Comparison of ENCODE assay signal across 1 cellular context in the genomic region with DNA sequence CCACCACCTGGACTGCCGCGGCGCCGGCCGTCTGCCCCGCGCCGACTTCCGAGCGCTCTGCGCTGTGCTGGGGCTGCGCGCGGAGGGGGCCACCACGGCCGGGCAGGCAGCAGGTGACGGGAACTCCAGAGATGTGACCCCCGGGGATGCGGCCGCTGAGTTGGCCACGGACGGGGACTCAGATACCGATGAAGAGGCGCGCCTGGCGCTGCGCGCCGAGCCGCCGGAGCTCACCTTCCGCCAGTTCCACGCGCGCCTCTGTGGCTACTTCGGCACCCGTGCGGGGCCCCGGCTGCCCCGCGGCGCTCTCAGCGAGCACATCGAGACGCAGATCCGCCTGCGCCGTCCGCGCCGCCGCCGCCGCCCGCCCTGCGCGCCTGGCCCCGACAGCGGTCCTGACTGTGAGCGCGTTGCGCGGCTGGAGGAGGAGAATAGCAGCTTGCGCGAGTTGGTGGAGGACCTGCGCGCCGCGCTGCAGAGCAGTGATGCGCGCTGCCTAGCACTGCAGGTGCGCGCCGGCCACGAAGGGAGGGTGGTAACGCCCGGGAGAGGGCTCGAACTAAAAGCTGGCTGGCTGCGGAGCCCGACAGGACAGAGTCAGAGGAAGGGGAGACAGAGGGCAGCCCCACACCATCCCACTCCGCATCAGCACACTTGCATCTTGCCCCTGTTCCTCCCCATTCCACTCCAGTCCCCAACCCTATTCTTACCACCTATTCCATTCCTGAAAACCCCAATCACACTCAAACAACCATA.
TF ChIP-seq lines count a peak whose summit lies in the region.

No MANE protein-coding gene starts in this region.

TF ChIP-seq in SK-N-SH treated with all-trans-retinoic acid at 6 μM for 48 hours, 23 proteins besides CTCF, POLR2A, EP300 and RAD21 (continued from another document):
- TF ChIP-seq BACH2 (CRISPR knock-in tag; IDR thresholded peaks at IDR 0.05; ENCODE audit: borderline replicate concordance) (no peak), ZFP30 (CRISPR knock-in tag; IDR thresholded peaks at IDR 0.05) (no peak), ARNTL (CRISPR knock-in tag; IDR thresholded peaks at IDR 0.05; ENCODE audit: borderline replicate concordance, low read depth) (no peak), TOX (CRISPR knock-in tag; IDR thresholded peaks at IDR 0.05; ENCODE audit: borderline replicate concordance) (no peak), TCF4 (CRISPR knock-in tag; IDR thresholded peaks at IDR 0.05; ENCODE audit: borderline replicate concordance) (no peak), GLIS3 (CRISPR knock-in tag; IDR thresholded peaks at IDR 0.05) (no peak), ZNF565 (CRISPR knock-in tag; conservative IDR thresholded peaks at IDR 0.05; ENCODE audit: low read depth) (no peak), RARB (CRISPR knock-in tag; IDR thresholded peaks at IDR 0.05) (no peak), ISL1 (CRISPR knock-in tag; IDR thresholded peaks at IDR 0.05) (no peak), ZC3H10 (CRISPR knock-in tag; IDR thresholded peaks at IDR 0.05) (no peak)
- TF ChIP-seq, protein P1, sequence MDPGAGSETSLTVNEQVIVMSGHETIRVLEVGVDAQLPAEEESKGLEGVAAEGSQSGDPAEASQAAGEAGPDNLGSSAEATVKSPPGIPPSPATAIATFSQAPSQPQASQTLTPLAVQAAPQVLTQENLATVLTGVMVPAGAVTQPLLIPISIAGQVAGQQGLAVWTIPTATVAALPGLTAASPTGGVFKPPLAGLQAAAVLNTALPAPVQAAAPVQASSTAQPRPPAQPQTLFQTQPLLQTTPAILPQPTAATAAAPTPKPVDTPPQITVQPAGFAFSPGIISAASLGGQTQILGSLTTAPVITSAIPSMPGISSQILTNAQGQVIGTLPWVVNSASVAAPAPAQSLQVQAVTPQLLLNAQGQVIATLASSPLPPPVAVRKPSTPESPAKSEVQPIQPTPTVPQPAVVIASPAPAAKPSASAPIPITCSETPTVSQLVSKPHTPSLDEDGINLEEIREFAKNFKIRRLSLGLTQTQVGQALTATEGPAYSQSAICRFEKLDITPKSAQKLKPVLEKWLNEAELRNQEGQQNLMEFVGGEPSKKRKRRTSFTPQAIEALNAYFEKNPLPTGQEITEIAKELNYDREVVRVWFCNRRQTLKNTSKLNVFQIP (CRISPR knock-in tag; IDR thresholded peaks at IDR 0.05; ENCODE audit: borderline replicate concordance, low read depth) = no peak
- TF ChIP-seq, protein P2, sequence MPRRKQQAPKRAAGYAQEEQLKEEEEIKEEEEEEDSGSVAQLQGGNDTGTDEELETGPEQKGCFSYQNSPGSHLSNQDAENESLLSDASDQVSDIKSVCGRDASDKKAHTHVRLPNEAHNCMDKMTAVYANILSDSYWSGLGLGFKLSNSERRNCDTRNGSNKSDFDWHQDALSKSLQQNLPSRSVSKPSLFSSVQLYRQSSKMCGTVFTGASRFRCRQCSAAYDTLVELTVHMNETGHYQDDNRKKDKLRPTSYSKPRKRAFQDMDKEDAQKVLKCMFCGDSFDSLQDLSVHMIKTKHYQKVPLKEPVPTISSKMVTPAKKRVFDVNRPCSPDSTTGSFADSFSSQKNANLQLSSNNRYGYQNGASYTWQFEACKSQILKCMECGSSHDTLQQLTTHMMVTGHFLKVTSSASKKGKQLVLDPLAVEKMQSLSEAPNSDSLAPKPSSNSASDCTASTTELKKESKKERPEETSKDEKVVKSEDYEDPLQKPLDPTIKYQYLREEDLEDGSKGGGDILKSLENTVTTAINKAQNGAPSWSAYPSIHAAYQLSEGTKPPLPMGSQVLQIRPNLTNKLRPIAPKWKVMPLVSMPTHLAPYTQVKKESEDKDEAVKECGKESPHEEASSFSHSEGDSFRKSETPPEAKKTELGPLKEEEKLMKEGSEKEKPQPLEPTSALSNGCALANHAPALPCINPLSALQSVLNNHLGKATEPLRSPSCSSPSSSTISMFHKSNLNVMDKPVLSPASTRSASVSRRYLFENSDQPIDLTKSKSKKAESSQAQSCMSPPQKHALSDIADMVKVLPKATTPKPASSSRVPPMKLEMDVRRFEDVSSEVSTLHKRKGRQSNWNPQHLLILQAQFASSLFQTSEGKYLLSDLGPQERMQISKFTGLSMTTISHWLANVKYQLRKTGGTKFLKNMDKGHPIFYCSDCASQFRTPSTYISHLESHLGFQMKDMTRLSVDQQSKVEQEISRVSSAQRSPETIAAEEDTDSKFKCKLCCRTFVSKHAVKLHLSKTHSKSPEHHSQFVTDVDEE (CRISPR knock-in tag; IDR thresholded peaks at IDR 0.05) = no peak
- TF ChIP-seq, protein P3, sequence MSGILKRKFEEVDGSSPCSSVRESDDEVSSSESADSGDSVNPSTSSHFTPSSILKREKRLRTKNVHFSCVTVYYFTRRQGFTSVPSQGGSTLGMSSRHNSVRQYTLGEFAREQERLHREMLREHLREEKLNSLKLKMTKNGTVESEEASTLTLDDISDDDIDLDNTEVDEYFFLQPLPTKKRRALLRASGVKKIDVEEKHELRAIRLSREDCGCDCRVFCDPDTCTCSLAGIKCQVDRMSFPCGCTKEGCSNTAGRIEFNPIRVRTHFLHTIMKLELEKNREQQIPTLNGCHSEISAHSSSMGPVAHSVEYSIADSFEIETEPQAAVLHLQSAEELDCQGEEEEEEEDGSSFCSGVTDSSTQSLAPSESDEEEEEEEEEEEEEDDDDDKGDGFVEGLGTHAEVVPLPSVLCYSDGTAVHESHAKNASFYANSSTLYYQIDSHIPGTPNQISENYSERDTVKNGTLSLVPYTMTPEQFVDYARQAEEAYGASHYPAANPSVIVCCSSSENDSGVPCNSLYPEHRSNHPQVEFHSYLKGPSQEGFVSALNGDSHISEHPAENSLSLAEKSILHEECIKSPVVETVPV (CRISPR knock-in tag; IDR thresholded peaks at IDR 0.05) = no peak
